Comparison of ENCODE assay signal across 21 cellular contexts in genomic region chr1:232011961-232012360, GRCh38.
DNase-seq lines count a peak whose midpoint lies in the region; ATAC-seq, FAIRE-seq and TF ChIP-seq lines count a peak whose summit lies in the region.
"Had no signal": no experiment of that assay in that cellular context is flagged by ENCODE, and none has a peak within 500 bp of the region (broad histone marks: within the 10 kb centered on the region; RNA-seq: fewer than 3 reads in every experiment).

No MANE protein-coding gene starts in this region.

- H2AK5ac ChIP-seq in IMR-90 (ENCODE audit: low read depth, low read length) (no peak overlapping the region), neuronal stem cell (ENCODE audit: low read depth, low read length) (no peak overlapping the region)

- H2AK9ac ChIP-seq in IMR-90 (replicated peaks; ENCODE audit: low read depth, low read length, poor library complexity) = no peak overlapping the region

- H4K8ac ChIP-seq in IMR-90 (ENCODE audit: low read depth in 2 of 2, low read length in 2 of 2) (peak overlapping the region in 1 of 2 experiments; percentile 23; a peak in 1 of 4 replicates), neuronal stem cell (ENCODE audit: low read depth, low read length) (no peak overlapping the region)

- no peaks in the 10 kb centered on the region for H4K20me1 ChIP-seq in IMR-90 (ENCODE audit: insufficient read depth, low read length)

- H3K27ac ChIP-seq in IMR-90 (ENCODE audit: insufficient read depth, low read length) = peak overlapping the region; percentile 57; the same call in 1 of the 2 replicates
- H3K27ac ChIP-seq in esophagus muscularis mucosa (replicated peaks in 1 of 4) = peak overlapping the region in 3 of 4 donors; percentile 42 to 69 (median 57)
- no peak overlapping the region for H3K27ac ChIP-seq in neuronal stem cell (replicated peaks; ENCODE audit: low read length)
- H3K27ac ChIP-seq: epithelial cell of prostate, prostate gland, SK-N-MC, testis had no signal

- H3K79me1 ChIP-seq in IMR-90 (ENCODE audit: low read depth in 1 of 2, low read length in 2 of 2) = no peaks in the 10 kb centered on the region
- H3K79me1 ChIP-seq in neuronal stem cell (ENCODE audit: low read depth, low read length) = no peaks in the 10 kb centered on the region

- no peak overlapping the region for H3K9ac ChIP-seq in IMR-90 (ENCODE audit: low read depth, low read length)
- H3K9ac ChIP-seq in neuronal stem cell (ENCODE audit: low read depth, low read length, poor library complexity) = no peak overlapping the region

- DNase-seq in AG10803 (ENCODE audit: low read depth) (peak; percentile 53), IMR-90 (peak; percentile 80), esophagus muscularis mucosa (ENCODE audit: extremely low spot score) (no peak), neuronal stem cell (ENCODE audit: low spot score) (no peak), NCI-H146 treated with DMSO at 0.1 percent for 48 hours (lab: John Stamatoyannopoulos, UW; ENCODE audit: unreplicated experiment) (no peak), NCI-H774 (lab: John Stamatoyannopoulos, UW) (no peak), GM19239 (ENCODE audit: insufficient read length, low spot score) (no peak)
- DNase-seq: ACHN; activated CD4-positive, alpha-beta T cell treated with anti-CD3 and anti-CD28 coated beads for 48 hours; activated T-cell treated with anti-CD3 and anti-CD28 coated beads, Interleukin-2, amount 50 U/mL, for 72 hours; DND-41; NCI-H2029 treated with DMSO at 0.1 percent for 48 hours; NCI-H2227 treated with DMSO at 0.1 percent for 48 hours; stimulated activated CD4-positive, alpha-beta T cell treated with anti-CD3 and anti-CD28 coated beads, Interleukin-1b, Interleukin-23, amount 100 ng/mL, for 48 hours; T-helper 2 cell; testis had no signal

- no peak for FAIRE-seq in GM19239 (lab: Jason Lieb, UNC)

- H3K27me3 ChIP-seq in IMR-90 (ENCODE audit: control insufficient read depth, insufficient read depth, low read length) (no peaks in the 10 kb centered on the region), esophagus muscularis mucosa (no peaks in the 10 kb centered on the region), neuronal stem cell (ENCODE audit: control insufficient read depth in 3 of 3, insufficient read depth in 3 of 3, low read depth in 1 of 3, low read length in 3 of 3) (no peaks in the 10 kb centered on the region)
- H3K27me3 ChIP-seq: testis, vagina had no signal

- H3K9me3 ChIP-seq in IMR-90 (ENCODE audit: control insufficient read depth, insufficient read depth, low read length) (no peaks in the 10 kb centered on the region), esophagus muscularis mucosa (no peaks in the 10 kb centered on the region), neuronal stem cell (replicated peaks in 1 of 2; ENCODE audit: control insufficient read depth in 2 of 2, insufficient read depth in 1 of 2, low read depth in 1 of 2, low read length in 2 of 2) (no peaks in the 10 kb centered on the region)
- H3K9me3 ChIP-seq: prostate gland, testis, vagina had no signal

- POLR2A ChIA-PET in IMR-90 (lab: Charles Lee; ENCODE audit: unreplicated experiment) = no interaction called here

- in situ Hi-C loops in IMR-90 (cut with MboI; ENCODE audit: low sequenced_read_pairs) = loop anchor here (10.0 kb wide), 1 partner anchor 603 kb away; no protein-coding TSS in a partner anchor

- ATAC-seq in IMR-90 (ENCODE audit: low read depth) (peak; percentile 53), HG02970 (IDR thresholded peaks at IDR 0.05; ENCODE audit: low FRiP score, unreplicated experiment) (no peak)
- ATAC-seq: activated T-cell treated with anti-CD3 and anti-CD28 coated beads, Interleukin-2, amount 50 U/mL, for 72 hours had no signal

- no peak overlapping the region for H3K4me2 ChIP-seq in IMR-90 (ENCODE audit: low read depth, low read length)
- no peak overlapping the region for H3K4me2 ChIP-seq in neuronal stem cell (ENCODE audit: insufficient read depth, low read length, poor library complexity, severe bottlenecking)

- TF ChIP-seq EP300 in esophagus muscularis mucosa (IDR thresholded peaks at IDR 0.05) = no peak

- H3K18ac ChIP-seq in IMR-90 (ENCODE audit: low read depth, low read length) (peak overlapping the region; percentile 45; the same call in 1 of the 2 replicates), neuronal stem cell (ENCODE audit: low read length) (no peak overlapping the region)

- no peak overlapping the region for H4K91ac ChIP-seq in IMR-90 (ENCODE audit: insufficient read depth, low read depth, low read length)
- no peak overlapping the region for H4K91ac ChIP-seq in neuronal stem cell (ENCODE audit: low read depth, low read length, poor library complexity)

- CTCF ChIA-PET in IMR-90 (lab: Yijun Ruan, JAX) = no interaction called here

- BruUV-seq in IMR-90 (replicated peaks; lab: Mats Ljungman, UMichigan) = no TSS peak

- peak overlapping the region; percentile 59 for H2BK20ac ChIP-seq in IMR-90 (ENCODE audit: low read depth, low read length)

- peak overlapping the region; percentile 46 for H2BK5ac ChIP-seq in IMR-90 (ENCODE audit: low read depth, low read length, poor library complexity, severe bottlenecking)
- H2BK5ac ChIP-seq in neuronal stem cell (ENCODE audit: low read length) = no peak overlapping the region

- no peak overlapping the region for H2BK12ac ChIP-seq in neuronal stem cell (ENCODE audit: low read length)

- peaks cover 14% of the 10 kb centered on the region for H3K4me1 ChIP-seq in IMR-90 (ENCODE audit: control insufficient read depth, insufficient read depth, low read length)
- H3K4me1 ChIP-seq in esophagus muscularis mucosa = peaks cover 6 to 31% (median 24%) of the 10 kb centered on the region in 4 donors
- peaks cover 1 to 3% of the 10 kb centered on the region in 2 donors for H3K4me1 ChIP-seq in neuronal stem cell (ENCODE audit: control insufficient read depth in 2 of 2, insufficient read depth in 1 of 2, low read depth in 1 of 2, low read length in 2 of 2)
- H3K4me1 ChIP-seq: prostate gland, testis had no signal

- H3K9me1 ChIP-seq in IMR-90 (ENCODE audit: insufficient read depth, low read length) = peaks cover 4% of the 10 kb centered on the region

- no peak overlapping the region for H2AFZ ChIP-seq in IMR-90 (replicated peaks; ENCODE audit: low read length, poor library complexity)
- peak overlapping the region; percentile 9 for H2AFZ ChIP-seq in neuronal stem cell (ENCODE audit: low read length)

- no peak overlapping the region for H4K5ac ChIP-seq in IMR-90 (ENCODE audit: low read depth, low read length)

- peak overlapping the region; percentile 54; the same call in 1 of the 2 replicates for H3K4ac ChIP-seq in IMR-90 (ENCODE audit: low read depth, low read length)
- H3K4ac ChIP-seq in neuronal stem cell (ENCODE audit: low read length) = no peak overlapping the region

- intact Hi-C loops in IMR-90 (cut with micrococcal nuclease) = loop anchor here (1.0 to 10.0 kb wide), 2 partner anchors 98 to 613 kb away; no protein-coding TSS in a partner anchor
- intact Hi-C loops in esophagus muscularis mucosa (cut with DNase I) = no loop called here

- TF ChIP-seq POLR2A in IMR-90 (IDR thresholded peaks at IDR 0.05; ENCODE audit: low read depth, low read length) = no peak
- no peak for TF ChIP-seq POLR2A in esophagus muscularis mucosa (IDR thresholded peaks at IDR 0.05; ENCODE audit: low read depth)

- WGBS in IMR-90 (ENCODE audit: extremely low coverage in 2 of 2, insufficient read length in 1 of 2), 2 experiments = no CpG with 5 or more reads among the region's 6 CpGs
- WGBS in esophagus muscularis mucosa = 90% methylated on average over 6 of the region's 6 CpGs
- no CpG with 5 or more reads among the region's 6 CpGs for WGBS in neuronal stem cell (ENCODE audit: extremely low coverage in 2 of 2, insufficient read length in 2 of 2, insufficient replicate concordance in 1 of 2), 2 donors

- dilution Hi-C loops in IMR-90 (cut with HindIII; ENCODE audit: low sequenced_read_pairs, unreplicated experiment) = no loop called here

- H3K23ac ChIP-seq in IMR-90 (ENCODE audit: low read depth, low read length) (no peak overlapping the region), neuronal stem cell (ENCODE audit: low read depth, low read length, poor library complexity) (no peak overlapping the region)

- no peak for TF ChIP-seq RAD21 in IMR-90 (IDR thresholded peaks at IDR 0.05; ENCODE audit: low read length)

- H2BK15ac ChIP-seq in IMR-90 (ENCODE audit: low read depth, low read length) = no peak overlapping the region; the same call in 2 of the 3 replicates
- H2BK15ac ChIP-seq in neuronal stem cell (ENCODE audit: low read length) = no peak overlapping the region

- H2BK120ac ChIP-seq in IMR-90 (ENCODE audit: low read depth, low read length) (peak overlapping the region; percentile 41), neuronal stem cell (ENCODE audit: low read depth, low read length) (no peak overlapping the region)

- H3K14ac ChIP-seq in IMR-90 (replicated peaks; ENCODE audit: low read depth, low read length) = peak overlapping the region; percentile 44; the same call in 1 of the 2 replicates
- H3K14ac ChIP-seq in neuronal stem cell (ENCODE audit: low read length) = no peak overlapping the region

- no peak overlapping the region for H3K4me3 ChIP-seq in AG10803 (ENCODE audit: low read length)
- H3K4me3 ChIP-seq in IMR-90 (ENCODE audit: insufficient read depth, low read depth, low read length) = no peak overlapping the region
- H3K4me3 ChIP-seq in esophagus muscularis mucosa = no peak overlapping the region
- no peak overlapping the region for H3K4me3 ChIP-seq in neuronal stem cell (ENCODE audit: low read length in 2 of 2)
- H3K4me3 ChIP-seq: prostate gland, SK-N-MC, testis, vagina had no signal

- no peaks in the 10 kb centered on the region; the same call in 1 of the 2 replicates for H3K36me3 ChIP-seq in IMR-90 (ENCODE audit: control insufficient read depth, insufficient read depth, low read length)
- no peaks in the 10 kb centered on the region for H3K36me3 ChIP-seq in esophagus muscularis mucosa
- no peaks in the 10 kb centered on the region for H3K36me3 ChIP-seq in neuronal stem cell (replicated peaks in 1 of 2; ENCODE audit: control insufficient read depth in 2 of 2, insufficient read depth in 2 of 2, low read length in 2 of 2)
- H3K36me3 ChIP-seq: prostate gland, vagina had no signal

- TF ChIP-seq CTCF in AG10803 (conservative IDR thresholded peaks at IDR 0.05; ENCODE audit: low read length) = no peak
- TF ChIP-seq CTCF in IMR-90 (conservative IDR thresholded peaks at IDR 0.05; ENCODE audit: low read depth, low read length) = no peak
- TF ChIP-seq CTCF in esophagus muscularis mucosa (IDR thresholded peaks at IDR 0.05) = no peak

- no peak overlapping the region; the same call in 1 of the 2 replicates for H3K56ac ChIP-seq in IMR-90 (ENCODE audit: extremely low read depth, insufficient read depth, low read length)

TF ChIP-seq in IMR-90, 13 proteins besides CTCF, POLR2A, EP300 and RAD21:
- no peak for TF ChIP-seq RCOR1 (IDR thresholded peaks at IDR 0.05; ENCODE audit: insufficient replicate concordance, low read length)
- peak; percentile 63 for TF ChIP-seq FOS (IDR thresholded peaks at IDR 0.05; ENCODE audit: low read depth, low read length)

Comparison
In these comparisons a context has a peak if more than half of its experiments do, and no peak if none do; other contexts are left out.
1. DNase-seq: peak in AG10803 (single experiment) and IMR-90 (single experiment); none in esophagus muscularis mucosa (single experiment), neuronal stem cell (single experiment), NCI-H146 treated with DMSO at 0.1 percent for 48 hours (single experiment), NCI-H774 (single experiment) and GM19239 (single experiment).